2 cellular contexts compared by ENCODE assay signal in genomic region chr10:86522385-86522855, GRCh38.
TF ChIP-seq lines count a peak whose summit lies in the region.

No MANE protein-coding gene starts in this region.

TF ChIP-seq in A549, 52 proteins besides CTCF, POLR2A, EP300 and RAD21 (continued from another document):
- TF ChIP-seq BCL3 (IDR thresholded peaks at IDR 0.05) (no peak), USF2 (IDR thresholded peaks at IDR 0.05) (no peak), MAZ (IDR thresholded peaks at IDR 0.05; ENCODE audit: borderline replicate concordance, low read depth, low read length) (no peak), PBX3 (IDR thresholded peaks at IDR 0.05) (no peak), REST (IDR thresholded peaks at IDR 0.05) (no peak), HOXA7 (CRISPR knock-in tag; IDR thresholded peaks at IDR 0.05) (no peak), HES2 (IDR thresholded peaks at IDR 0.05) (no peak)
- TF ChIP-seq, protein P1, sequence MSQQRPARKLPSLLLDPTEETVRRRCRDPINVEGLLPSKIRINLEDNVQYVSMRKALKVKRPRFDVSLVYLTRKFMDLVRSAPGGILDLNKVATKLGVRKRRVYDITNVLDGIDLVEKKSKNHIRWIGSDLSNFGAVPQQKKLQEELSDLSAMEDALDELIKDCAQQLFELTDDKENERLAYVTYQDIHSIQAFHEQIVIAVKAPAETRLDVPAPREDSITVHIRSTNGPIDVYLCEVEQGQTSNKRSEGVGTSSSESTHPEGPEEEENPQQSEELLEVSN (IDR thresholded peaks at IDR 0.05; ENCODE audit: borderline replicate concordance, low read depth), result no peak

TF ChIP-seq in GM23338, 12 proteins besides CTCF, POLR2A, EP300 and RAD21 (continued from another document):
- TF ChIP-seq, protein P2, sequence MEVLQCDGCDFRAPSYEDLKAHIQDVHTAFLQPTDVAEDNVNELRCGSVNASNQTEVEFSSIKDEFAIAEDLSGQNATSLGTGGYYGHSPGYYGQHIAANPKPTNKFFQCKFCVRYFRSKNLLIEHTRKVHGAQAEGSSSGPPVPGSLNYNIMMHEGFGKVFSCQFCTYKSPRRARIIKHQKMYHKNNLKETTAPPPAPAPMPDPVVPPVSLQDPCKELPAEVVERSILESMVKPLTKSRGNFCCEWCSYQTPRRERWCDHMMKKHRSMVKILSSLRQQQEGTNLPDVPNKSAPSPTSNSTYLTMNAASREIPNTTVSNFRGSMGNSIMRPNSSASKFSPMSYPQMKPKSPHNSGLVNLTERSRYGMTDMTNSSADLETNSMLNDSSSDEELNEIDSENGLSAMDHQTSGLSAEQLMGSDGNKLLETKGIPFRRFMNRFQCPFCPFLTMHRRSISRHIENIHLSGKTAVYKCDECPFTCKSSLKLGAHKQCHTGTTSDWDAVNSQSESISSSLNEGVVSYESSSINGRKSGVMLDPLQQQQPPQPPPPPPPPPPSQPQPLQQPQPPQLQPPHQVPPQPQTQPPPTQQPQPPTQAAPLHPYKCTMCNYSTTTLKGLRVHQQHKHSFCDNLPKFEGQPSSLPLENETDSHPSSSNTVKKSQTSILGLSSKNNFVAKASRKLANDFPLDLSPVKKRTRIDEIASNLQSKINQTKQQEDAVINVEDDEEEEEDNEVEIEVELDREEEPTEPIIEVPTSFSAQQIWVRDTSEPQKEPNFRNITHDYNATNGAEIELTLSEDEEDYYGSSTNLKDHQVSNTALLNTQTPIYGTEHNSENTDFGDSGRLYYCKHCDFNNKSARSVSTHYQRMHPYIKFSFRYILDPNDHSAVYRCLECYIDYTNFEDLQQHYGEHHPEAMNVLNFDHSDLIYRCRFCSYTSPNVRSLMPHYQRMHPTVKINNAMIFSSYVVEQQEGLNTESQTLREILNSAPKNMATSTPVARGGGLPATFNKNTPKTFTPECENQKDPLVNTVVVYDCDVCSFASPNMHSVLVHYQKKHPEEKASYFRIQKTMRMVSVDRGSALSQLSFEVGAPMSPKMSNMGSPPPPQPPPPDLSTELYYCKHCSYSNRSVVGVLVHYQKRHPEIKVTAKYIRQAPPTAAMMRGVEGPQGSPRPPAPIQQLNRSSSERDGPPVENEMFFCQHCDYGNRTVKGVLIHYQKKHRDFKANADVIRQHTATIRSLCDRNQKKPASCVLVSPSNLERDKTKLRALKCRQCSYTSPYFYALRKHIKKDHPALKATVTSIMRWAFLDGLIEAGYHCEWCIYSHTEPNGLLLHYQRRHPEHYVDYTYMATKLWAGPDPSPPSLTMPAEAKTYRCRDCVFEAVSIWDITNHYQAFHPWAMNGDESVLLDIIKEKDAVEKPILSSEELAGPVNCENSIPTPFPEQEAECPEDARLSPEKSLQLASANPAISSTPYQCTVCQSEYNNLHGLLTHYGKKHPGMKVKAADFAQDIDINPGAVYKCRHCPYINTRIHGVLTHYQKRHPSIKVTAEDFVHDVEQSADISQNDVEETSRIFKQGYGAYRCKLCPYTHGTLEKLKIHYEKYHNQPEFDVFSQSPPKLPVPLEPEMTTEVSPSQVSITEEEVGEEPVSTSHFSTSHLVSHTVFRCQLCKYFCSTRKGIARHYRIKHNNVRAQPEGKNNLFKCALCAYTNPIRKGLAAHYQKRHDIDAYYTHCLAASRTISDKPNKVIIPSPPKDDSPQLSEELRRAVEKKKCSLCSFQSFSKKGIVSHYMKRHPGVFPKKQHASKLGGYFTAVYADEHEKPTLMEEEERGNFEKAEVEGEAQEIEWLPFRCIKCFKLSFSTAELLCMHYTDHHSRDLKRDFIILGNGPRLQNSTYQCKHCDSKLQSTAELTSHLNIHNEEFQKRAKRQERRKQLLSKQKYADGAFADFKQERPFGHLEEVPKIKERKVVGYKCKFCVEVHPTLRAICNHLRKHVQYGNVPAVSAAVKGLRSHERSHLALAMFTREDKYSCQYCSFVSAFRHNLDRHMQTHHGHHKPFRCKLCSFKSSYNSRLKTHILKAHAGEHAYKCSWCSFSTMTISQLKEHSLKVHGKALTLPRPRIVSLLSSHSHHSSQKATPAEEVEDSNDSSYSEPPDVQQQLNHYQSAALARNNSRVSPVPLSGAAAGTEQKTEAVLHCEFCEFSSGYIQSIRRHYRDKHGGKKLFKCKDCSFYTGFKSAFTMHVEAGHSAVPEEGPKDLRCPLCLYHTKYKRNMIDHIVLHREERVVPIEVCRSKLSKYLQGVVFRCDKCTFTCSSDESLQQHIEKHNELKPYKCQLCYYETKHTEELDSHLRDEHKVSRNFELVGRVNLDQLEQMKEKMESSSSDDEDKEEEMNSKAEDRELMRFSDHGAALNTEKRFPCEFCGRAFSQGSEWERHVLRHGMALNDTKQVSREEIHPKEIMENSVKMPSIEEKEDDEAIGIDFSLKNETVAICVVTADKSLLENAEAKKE (CRISPR knock-in tag; IDR thresholded peaks at IDR 0.05), result no peak
- TF ChIP-seq ZNF114 (CRISPR knock-in tag; IDR thresholded peaks at IDR 0.05) (no peak), ZNF331 (CRISPR knock-in tag; IDR thresholded peaks at IDR 0.05; ENCODE audit: low read depth) (no peak)
